Comparison of ENCODE assay signal across 8 cellular contexts in genomic region chr21:26115346-26115745, GRCh38. TPM values are rescaled to one million over a fixed set of nuclear protein-coding genes. Genes with fewer than 3 reads are reported as not detected.
DNase-seq lines count a peak whose midpoint lies in the region; ATAC-seq, FAIRE-seq and TF ChIP-seq lines count a peak whose summit lies in the region.
"Had no signal": no experiment of that assay in that cellular context is flagged by ENCODE, and none has a peak within 500 bp of the region (broad histone marks: within the 10 kb centered on the region; RNA-seq: fewer than 3 reads in every experiment).

No MANE protein-coding gene starts in this region.

- H3K4me3 ChIP-seq in endothelial cell of umbilical vein (replicated peaks in 1 of 3; ENCODE audit: insufficient read depth in 1 of 3, low read depth in 1 of 3, low read length in 3 of 3), result no peak overlapping the region
- H3K4me3 ChIP-seq in small intestine (ENCODE audit: low read depth in 1 of 2, low read length in 2 of 2), result no peak overlapping the region
- no peak overlapping the region for H3K4me3 ChIP-seq in MG63
- no peak overlapping the region for H3K4me3 ChIP-seq in HAP-1

- H3K9me1 ChIP-seq in endothelial cell of umbilical vein (replicated peaks; ENCODE audit: control insufficient read depth, extremely low read depth, insufficient read depth, low read length), result no peaks in the 10 kb centered on the region

- DNase-seq in NCI-H1417 (lab: John Stamatoyannopoulos, UW) (peak; percentile 82 to 99 (median 87)), NCI-H748 (lab: John Stamatoyannopoulos, UW; ENCODE audit: unreplicated experiment) (peak; percentile 98), endothelial cell of umbilical vein (ENCODE audit: low read depth, low spot score) (peak; percentile 73), small intestine (peak; percentile 32), MG63 (no peak), omental fat pad (ENCODE audit: low spot score) (no peak), HAP-1 (ENCODE audit: low spot score in 2 of 2) (no peak)

- no peaks in the 10 kb centered on the region for H3K27me3 ChIP-seq in endothelial cell of umbilical vein (ENCODE audit: control insufficient read depth in 2 of 2, insufficient read depth in 2 of 2, low read length in 2 of 2)
- H3K27me3 ChIP-seq in small intestine (ENCODE audit: control insufficient read depth in 2 of 2, insufficient read depth in 2 of 2, low read length in 2 of 2), result no peaks in the 10 kb centered on the region
- no peaks in the 10 kb centered on the region for H3K27me3 ChIP-seq in MG63
- no peaks in the 10 kb centered on the region for H3K27me3 ChIP-seq in HAP-1 (ENCODE audit: low read depth)

- H3K36me3 ChIP-seq in endothelial cell of umbilical vein (ENCODE audit: control insufficient read depth in 2 of 2, extremely low read depth in 1 of 2, insufficient read depth in 2 of 2, low read length in 2 of 2) (peaks cover 0 to 2% of the 10 kb centered on the region in 2 experiments), small intestine (ENCODE audit: control insufficient read depth in 2 of 2, insufficient read depth in 2 of 2, low read length in 2 of 2) (no peaks in the 10 kb centered on the region), MG63 (peaks cover 12% of the 10 kb centered on the region), HAP-1 (replicated peaks) (peaks cover 10% of the 10 kb centered on the region)

- dilution Hi-C loops in endothelial cell of umbilical vein (cut with MboI; ENCODE audit: extremely low pct_ligation_motif_present, low sequenced_read_pairs), result no loop called here

- no peak for ATAC-seq in omental fat pad (ENCODE audit: low FRiP score)
- ATAC-seq: esophagus mucosa had no signal

- FAIRE-seq in endothelial cell of umbilical vein (lab: Jason Lieb, UNC) (no peak), small intestine (lab: Jason Lieb, UNC) (no peak)

- no peak overlapping the region for H2AFZ ChIP-seq in endothelial cell of umbilical vein (ENCODE audit: low read depth, low read length)

- WGBS in small intestine, 3 donors, result 26 to 38% (median 33%) methylated on average over 2 of the region's 2 CpGs

- H3K79me2 ChIP-seq in endothelial cell of umbilical vein (ENCODE audit: control insufficient read depth, insufficient read depth, low read length), result peaks cover 94% of the 10 kb centered on the region

- H3K4me1 ChIP-seq in endothelial cell of umbilical vein (ENCODE audit: control insufficient read depth, extremely low read depth, insufficient read depth, low read length) (peaks cover 14% of the 10 kb centered on the region), small intestine (ENCODE audit: control insufficient read depth in 2 of 2, insufficient read depth in 1 of 2, low read depth in 1 of 2, low read length in 1 of 2) (peaks cover 0 to 4% of the 10 kb centered on the region in 2 donors), HAP-1 (peaks cover 29% of the 10 kb centered on the region)

- no peak for TF ChIP-seq POLR2A in endothelial cell of umbilical vein (IDR thresholded peaks at IDR 0.05; ENCODE audit: low read depth, low read length)

- peaks cover 4% of the 10 kb centered on the region for H4K20me1 ChIP-seq in endothelial cell of umbilical vein (replicated peaks; ENCODE audit: control insufficient read depth, extremely low read depth, insufficient read depth, low read length)

- POLR2A ChIA-PET in endothelial cell of umbilical vein (lab: Charles Lee), result no interaction called here

- intact Hi-C loops in endothelial cell of umbilical vein (cut with micrococcal nuclease), result no loop called here

- TF ChIP-seq CTCF in endothelial cell of umbilical vein (IDR thresholded peaks at IDR 0.05; ENCODE audit: extremely low read depth in 1 of 2, insufficient read depth in 1 of 2, low read depth in 1 of 2, low read length in 2 of 2), result no peak
- TF ChIP-seq CTCF in omental fat pad (IDR thresholded peaks at IDR 0.05), result no peak

- TSS peak; percentile 22 for BruUV-seq in endothelial cell of umbilical vein (replicated peaks; lab: Mats Ljungman, UMichigan)

- no peaks in the 10 kb centered on the region for H3K9me3 ChIP-seq in endothelial cell of umbilical vein (replicated peaks; ENCODE audit: control insufficient read depth, insufficient read depth, low read length)
- H3K9me3 ChIP-seq in small intestine (ENCODE audit: control insufficient read depth, low read depth), result no peaks in the 10 kb centered on the region
- no peaks in the 10 kb centered on the region for H3K9me3 ChIP-seq in MG63
- no peaks in the 10 kb centered on the region for H3K9me3 ChIP-seq in HAP-1

- H3K27ac ChIP-seq in endothelial cell of umbilical vein (ENCODE audit: insufficient read depth, low read depth, low read length) (no peak overlapping the region), small intestine (ENCODE audit: low read depth in 1 of 2, low read length in 1 of 2) (no peak overlapping the region)

- no peak overlapping the region for H3K4me2 ChIP-seq in endothelial cell of umbilical vein (ENCODE audit: insufficient read depth, low read length)

- CTCF ChIA-PET in endothelial cell of umbilical vein (lab: Charles Lee), result interaction anchor here (1.3 to 1.4 kb wide), 2 partner anchors 10 to 50 kb away, joined by 3 to 4 read pairs; no protein-coding TSS in a partner anchor

- no peak overlapping the region for H3K9ac ChIP-seq in endothelial cell of umbilical vein (replicated peaks; ENCODE audit: extremely low read depth, insufficient read depth, low read length)

- in situ Hi-C loops in HAP-1 (cut with MboI; ENCODE audit: low sequenced_read_pairs), result no loop called here

TF ChIP-seq in endothelial cell of umbilical vein, 7 proteins besides CTCF, POLR2A, EP300 and RAD21:
- TF ChIP-seq GATA2 (IDR thresholded peaks at IDR 0.05; ENCODE audit: insufficient read depth, insufficient read length, low read depth, low read length), result no peak
- TF ChIP-seq FOS (IDR thresholded peaks at IDR 0.05; ENCODE audit: borderline replicate concordance, insufficient read depth, low read length), result no peak
- TF ChIP-seq MAX (IDR thresholded peaks at IDR 0.05; ENCODE audit: insufficient read depth, insufficient read length), result no peak
- TF ChIP-seq POLR2AphosphoS5 (IDR thresholded peaks at IDR 0.05; ENCODE audit: insufficient read depth, low read depth, low read length), result no peak
- TF ChIP-seq MYC (IDR thresholded peaks at IDR 0.05; ENCODE audit: low read depth, low read length), result no peak
- no peak for TF ChIP-seq JUN (IDR thresholded peaks at IDR 0.05; ENCODE audit: borderline replicate concordance, insufficient read depth, insufficient read length, low read depth)
- TF ChIP-seq EZH2 (IDR thresholded peaks at IDR 0.05; ENCODE audit: borderline replicate concordance, low read depth, low read length, severe bottlenecking), result no peak

RNA-seq across cellular contexts. Expression of gene APP, which starts 55.2 kb away (rescaled TPM):
- total RNA-seq in endothelial cell of umbilical vein (811 and 928 TPM in 2 replicates), omental fat pad (100 to 1,000 TPM; 197 to 380 (median 296) TPM)
- polyA plus RNA-seq in endothelial cell of umbilical vein (760 and 914 TPM in 2 replicates), small intestine (100 to 1,000 TPM in 1 of 3 donors, 10 to 100 TPM in 2; 28.6 to 319 (median 32.7) TPM)
- 844 and 980 TPM in 2 replicates for polyA plus RNA-seq in endothelial cell of umbilical vein (2011; cell fraction: cytosol; rRNA removed)
- 694 and 872 TPM in 2 replicates for polyA plus RNA-seq in endothelial cell of umbilical vein (2011; cell fraction: nucleus; rRNA removed)
- 1,000 and 1,270 TPM in 2 replicates for polyA plus RNA-seq in endothelial cell of umbilical vein (2012)
- polyA minus RNA-seq in endothelial cell of umbilical vein, result 1,294 and 1,444 TPM in 2 replicates
- 91.5 TPM for polyA minus RNA-seq in endothelial cell of umbilical vein (2011; cell fraction: cytosol; rRNA and poly(A)+ RNA removed)
- polyA minus RNA-seq in endothelial cell of umbilical vein (2011; cell fraction: nucleus; rRNA and poly(A)+ RNA removed), result 572 and 629 TPM in 2 replicates
- total RNA-seq in MG63 (2014; rRNA removed; shearing (Covaris generic); ENCODE audit: low replicate concordance), result 252 and 266 TPM in 2 replicates

Comparison
In these comparisons a context has a peak if more than half of its experiments do, and no peak if none do; other contexts are left out.
1. DNase-seq: peak in NCI-H1417 (3 of 3), NCI-H748 (single experiment), endothelial cell of umbilical vein (single experiment) and small intestine (single experiment); none in MG63 (single experiment), omental fat pad (single experiment) and HAP-1 (0 of 2).